ENCODE assay signal across 26 cellular contexts in the genomic region with DNA sequence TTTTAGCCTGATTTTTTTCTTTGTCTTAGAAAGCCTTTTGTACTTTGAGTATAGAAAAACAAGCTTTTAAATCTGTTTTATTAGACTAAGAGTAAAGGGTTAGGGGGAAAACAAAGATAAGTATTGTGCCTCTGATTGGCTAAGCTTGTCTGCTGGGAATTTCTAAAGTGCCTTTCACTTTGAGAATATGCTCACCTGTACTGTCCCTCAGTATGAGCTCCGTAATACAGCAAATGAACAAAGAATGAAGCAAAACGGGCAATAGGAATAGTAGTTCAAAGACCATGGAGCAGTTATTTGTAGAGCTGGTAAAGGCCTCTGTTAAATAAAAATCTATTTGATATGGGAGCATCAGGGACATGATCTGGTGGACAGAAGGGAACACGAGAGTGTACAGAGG.
DNase-seq lines count a peak whose midpoint lies in the region; ATAC-seq and TF ChIP-seq lines count a peak whose summit lies in the region.
"Had no signal": no experiment of that assay in that cellular context is flagged by ENCODE, and none has a peak within 500 bp of the region (broad histone marks: within the 10 kb centered on the region; RNA-seq: fewer than 3 reads in every experiment).

No MANE protein-coding gene starts in this region.

- H4K20me1 ChIP-seq in neural progenitor cell (ENCODE audit: low read depth): no peaks in the 10 kb centered on the region

- no peaks in the 10 kb centered on the region for H3K9me3 ChIP-seq in endocrine pancreas (ENCODE audit: control insufficient read depth, low read length)
- no peaks in the 10 kb centered on the region for H3K9me3 ChIP-seq in neural progenitor cell (ENCODE audit: low read depth)
- H3K9me3 ChIP-seq: HAP-1 had no signal

- H3K27ac ChIP-seq in neural progenitor cell: no peak overlapping the region
- H3K27ac ChIP-seq: 22Rv1, C4-2B, RWPE1 had no signal

- H2AFZ ChIP-seq in neural progenitor cell (replicated peaks): no peak overlapping the region

- H3K4me1 ChIP-seq in endocrine pancreas (ENCODE audit: control insufficient read depth, insufficient read depth, low read length) (peaks cover 12% of the 10 kb centered on the region), neural progenitor cell (peaks cover 32% of the 10 kb centered on the region)
- H3K4me1 ChIP-seq: HAP-1 had no signal

- H3K9ac ChIP-seq in endocrine pancreas (ENCODE audit: control insufficient read depth, insufficient read depth, low read length) (no peak overlapping the region), neural progenitor cell (no peak overlapping the region)

- DNase-seq in NCI-H2029 treated with DMSO at 0.1 percent for 48 hours (lab: John Stamatoyannopoulos, UW): peak; percentile 27
- no peak for DNase-seq in NCI-H2029 (lab: John Stamatoyannopoulos, UW)
- DNase-seq in neural progenitor cell (ENCODE audit: low spot score): no peak
- DNase-seq in NK-92 (lab: John Stamatoyannopoulos, UW; ENCODE audit: unreplicated experiment): no peak
- DNase-seq: CD8-positive, alpha-beta T cell; DMS 273 treated with DMSO at 0.1 percent for 48 hours; DMS79; EL; GDM1; GOT3; NCI-H1048; NCI-H1694; NCI-H2081 treated with DMSO at 0.1 percent for 48 hours; NCI-H446; NCI-H524 treated with DMSO at 0.1 percent for 48 hours; SHP77 treated with DMSO at 0.1 percent for 48 hours had no signal

- H3K27me3 Mint-ChIP-seq in neural progenitor cell (ENCODE audit: insufficient read depth, low read depth): peaks cover 2% of the 10 kb centered on the region
- H3K27me3 Mint-ChIP-seq: B cell had no signal

- H3K9me3 Mint-ChIP-seq in neural progenitor cell: no peaks in the 10 kb centered on the region
- H3K9me3 Mint-ChIP-seq: CD8-positive, alpha-beta T cell had no signal

- H3K27me3 ChIP-seq in endocrine pancreas (ENCODE audit: control insufficient read depth, insufficient read depth, low read length) (no peaks in the 10 kb centered on the region), neural progenitor cell (no peaks in the 10 kb centered on the region)

- peak overlapping the region; percentile 53 for H3K4me2 ChIP-seq in neural progenitor cell

- H3K27ac Mint-ChIP-seq in neural progenitor cell: no peak overlapping the region
- H3K27ac Mint-ChIP-seq: B cell; CD8-positive, alpha-beta T cell had no signal

- H3K79me2 ChIP-seq in neural progenitor cell (ENCODE audit: low read depth): no peaks in the 10 kb centered on the region

- H3K4me3 Mint-ChIP-seq in neural progenitor cell: no peak overlapping the region
- H3K4me3 Mint-ChIP-seq: B cell; CD8-positive, alpha-beta T cell had no signal

- no peak for ATAC-seq in GM21360 (IDR thresholded peaks at IDR 0.05; ENCODE audit: unreplicated experiment)
- no peak for ATAC-seq in esophagus mucosa
- ATAC-seq: CD8-positive, alpha-beta T cell; GM12878; Panc1 had no signal

- no peak for TF ChIP-seq CTCF in neural progenitor cell (IDR thresholded peaks at IDR 0.05)

- no peaks in the 10 kb centered on the region for H3K36me3 Mint-ChIP-seq in neural progenitor cell
- H3K36me3 Mint-ChIP-seq: CD8-positive, alpha-beta T cell had no signal

- peaks cover 40% of the 10 kb centered on the region for H3K4me1 Mint-ChIP-seq in neural progenitor cell
- H3K4me1 Mint-ChIP-seq: B cell had no signal

- peak overlapping the region; percentile 49 for H3K4me3 ChIP-seq in endocrine pancreas (ENCODE audit: control insufficient read depth, insufficient read depth, low read length)
- no peak overlapping the region for H3K4me3 ChIP-seq in neural progenitor cell
- H3K4me3 ChIP-seq: GM12878, HAP-1 had no signal

- peaks cover 20% of the 10 kb centered on the region for H3F3A ChIP-seq in neural progenitor cell (ENCODE audit: low read depth)

- H3K36me3 ChIP-seq in endocrine pancreas (ENCODE audit: control insufficient read depth, insufficient read depth, low read length) (no peaks in the 10 kb centered on the region), neural progenitor cell (no peaks in the 10 kb centered on the region)
- H3K36me3 ChIP-seq: HAP-1 had no signal
